Comparison of ENCODE assay signal across 1 cellular context in the genomic region with DNA sequence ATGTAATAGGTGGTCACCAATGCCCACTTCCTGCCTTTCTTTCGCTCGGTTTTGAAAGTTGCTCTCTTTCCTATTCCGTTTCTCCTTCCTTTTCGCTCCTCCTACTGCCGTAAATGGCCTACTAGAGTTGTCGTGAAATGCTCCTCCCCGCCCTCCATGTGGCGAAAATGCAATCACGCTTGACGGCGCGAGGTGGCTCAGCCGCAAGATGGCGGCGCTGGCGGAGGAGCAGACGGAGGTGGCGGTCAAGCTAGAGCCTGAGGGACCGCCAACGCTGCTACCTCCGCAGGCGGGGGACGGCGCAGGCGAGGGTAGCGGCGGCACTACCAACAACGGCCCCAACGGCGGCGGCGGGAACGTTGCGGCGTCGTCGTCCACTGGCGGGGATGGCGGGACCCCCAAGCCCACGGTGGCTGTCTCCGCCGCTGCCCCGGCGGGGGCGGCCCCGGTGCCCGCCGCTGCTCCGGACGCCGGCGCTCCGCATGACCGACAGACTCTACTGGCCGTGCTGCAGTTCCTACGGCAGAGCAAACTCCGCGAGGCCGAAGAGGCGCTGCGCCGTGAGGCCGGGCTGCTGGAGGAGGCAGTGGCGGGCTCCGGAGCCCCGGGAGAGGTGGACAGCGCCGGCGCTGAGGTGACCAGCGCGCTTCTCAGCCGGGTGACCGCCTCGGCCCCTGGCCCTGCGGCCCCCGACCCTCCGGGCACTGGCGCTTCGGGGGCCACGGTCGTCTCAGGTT.
TF ChIP-seq lines count a peak whose summit lies in the region.

A gene (plus strand): TSS at position 195 of the 737 bp plus-strand sequence. CDS start 14 bp downstream, at position 209.

TF ChIP-seq in HEK293, 187 proteins besides CTCF, POLR2A, EP300 and RAD21 (continued from another document and continues in another):
- TF ChIP-seq, protein P1, sequence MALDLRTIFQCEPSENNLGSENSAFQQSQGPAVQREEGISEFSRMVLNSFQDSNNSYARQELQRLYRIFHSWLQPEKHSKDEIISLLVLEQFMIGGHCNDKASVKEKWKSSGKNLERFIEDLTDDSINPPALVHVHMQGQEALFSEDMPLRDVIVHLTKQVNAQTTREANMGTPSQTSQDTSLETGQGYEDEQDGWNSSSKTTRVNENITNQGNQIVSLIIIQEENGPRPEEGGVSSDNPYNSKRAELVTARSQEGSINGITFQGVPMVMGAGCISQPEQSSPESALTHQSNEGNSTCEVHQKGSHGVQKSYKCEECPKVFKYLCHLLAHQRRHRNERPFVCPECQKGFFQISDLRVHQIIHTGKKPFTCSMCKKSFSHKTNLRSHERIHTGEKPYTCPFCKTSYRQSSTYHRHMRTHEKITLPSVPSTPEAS (tag by site-specific recombination; IDR thresholded peaks at IDR 0.05): no peak
- no peak for TF ChIP-seq ZFP69B (tag by site-specific recombination; IDR thresholded peaks at IDR 0.05)
- TF ChIP-seq ZNF677 (tag by site-specific recombination; IDR thresholded peaks at IDR 0.05): peak; percentile 57
- TF ChIP-seq ZNF426 (tag by site-specific recombination; IDR thresholded peaks at IDR 0.05): no peak
- no peak for TF ChIP-seq ZNF837 (tag by site-specific recombination; IDR thresholded peaks at IDR 0.05)
- TF ChIP-seq, protein P2, sequence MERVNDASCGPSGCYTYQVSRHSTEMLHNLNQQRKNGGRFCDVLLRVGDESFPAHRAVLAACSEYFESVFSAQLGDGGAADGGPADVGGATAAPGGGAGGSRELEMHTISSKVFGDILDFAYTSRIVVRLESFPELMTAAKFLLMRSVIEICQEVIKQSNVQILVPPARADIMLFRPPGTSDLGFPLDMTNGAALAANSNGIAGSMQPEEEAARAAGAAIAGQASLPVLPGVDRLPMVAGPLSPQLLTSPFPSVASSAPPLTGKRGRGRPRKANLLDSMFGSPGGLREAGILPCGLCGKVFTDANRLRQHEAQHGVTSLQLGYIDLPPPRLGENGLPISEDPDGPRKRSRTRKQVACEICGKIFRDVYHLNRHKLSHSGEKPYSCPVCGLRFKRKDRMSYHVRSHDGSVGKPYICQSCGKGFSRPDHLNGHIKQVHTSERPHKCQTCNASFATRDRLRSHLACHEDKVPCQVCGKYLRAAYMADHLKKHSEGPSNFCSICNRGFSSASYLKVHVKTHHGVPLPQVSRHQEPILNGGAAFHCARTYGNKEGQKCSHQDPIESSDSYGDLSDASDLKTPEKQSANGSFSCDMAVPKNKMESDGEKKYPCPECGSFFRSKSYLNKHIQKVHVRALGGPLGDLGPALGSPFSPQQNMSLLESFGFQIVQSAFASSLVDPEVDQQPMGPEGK (tag by site-specific recombination; IDR thresholded peaks at IDR 0.05): no peak; the same call in 1 of the 2 replicates
- 0 out of 2 replicates have a peak, but pooled peaks have one; percentile 12 for TF ChIP-seq ZNF184 (tag by site-specific recombination; IDR thresholded peaks at IDR 0.05)
- no peak for TF ChIP-seq ZNF433 (tag by site-specific recombination; IDR thresholded peaks at IDR 0.05; ENCODE audit: low read depth)
- TF ChIP-seq, protein P3, sequence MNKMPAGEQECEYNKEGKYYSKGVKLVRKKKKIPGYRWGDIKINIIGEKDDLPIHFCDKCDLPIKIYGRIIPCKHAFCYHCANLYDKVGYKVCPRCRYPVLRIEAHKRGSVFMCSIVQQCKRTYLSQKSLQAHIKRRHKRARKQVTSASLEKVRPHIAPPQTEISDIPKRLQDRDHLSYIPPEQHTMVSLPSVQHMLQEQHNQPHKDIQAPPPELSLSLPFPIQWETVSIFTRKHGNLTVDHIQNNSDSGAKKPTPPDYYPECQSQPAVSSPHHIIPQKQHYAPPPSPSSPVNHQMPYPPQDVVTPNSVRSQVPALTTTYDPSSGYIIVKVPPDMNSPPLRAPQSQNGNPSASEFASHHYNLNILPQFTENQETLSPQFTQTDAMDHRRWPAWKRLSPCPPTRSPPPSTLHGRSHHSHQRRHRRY (tag by site-specific recombination; IDR thresholded peaks at IDR 0.05): no peak
- TF ChIP-seq KLF8 (tag by site-specific recombination; IDR thresholded peaks at IDR 0.05): peak; percentile 73
- TF ChIP-seq ZNF701 (tag by site-specific recombination; IDR thresholded peaks at IDR 0.05): no peak
- TF ChIP-seq ZNF707 (tag by site-specific recombination; IDR thresholded peaks at IDR 0.05): no peak
- TF ChIP-seq ZNF274 (IDR thresholded peaks at IDR 0.05; ENCODE audit: low read length): no peak
- TF ChIP-seq ZNF274 (tag by site-specific recombination; IDR thresholded peaks at IDR 0.05; ENCODE audit: borderline replicate concordance): no peak
- TF ChIP-seq ZBTB1 (tag by site-specific recombination; IDR thresholded peaks at IDR 0.05): no peak
- peak; percentile 52; the same call in 1 of the 2 replicates for TF ChIP-seq ZNF629 (tag by site-specific recombination; IDR thresholded peaks at IDR 0.05)
- no peak for TF ChIP-seq ZNF169 (tag by site-specific recombination; IDR thresholded peaks at IDR 0.05)
- TF ChIP-seq, protein P4, sequence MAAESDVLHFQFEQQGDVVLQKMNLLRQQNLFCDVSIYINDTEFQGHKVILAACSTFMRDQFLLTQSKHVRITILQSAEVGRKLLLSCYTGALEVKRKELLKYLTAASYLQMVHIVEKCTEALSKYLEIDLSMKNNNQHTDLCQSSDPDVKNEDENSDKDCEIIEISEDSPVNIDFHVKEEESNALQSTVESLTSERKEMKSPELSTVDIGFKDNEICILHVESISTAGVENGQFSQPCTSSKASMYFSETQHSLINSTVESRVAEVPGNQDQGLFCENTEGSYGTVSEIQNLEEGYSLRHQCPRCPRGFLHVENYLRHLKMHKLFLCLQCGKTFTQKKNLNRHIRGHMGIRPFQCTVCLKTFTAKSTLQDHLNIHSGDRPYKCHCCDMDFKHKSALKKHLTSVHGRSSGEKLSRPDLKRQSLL (tag by site-specific recombination; IDR thresholded peaks at IDR 0.05): peak; percentile 38; the same call in 1 of the 2 replicates
- TF ChIP-seq GFI1B (tag by site-specific recombination; IDR thresholded peaks at IDR 0.05): no peak
- TF ChIP-seq ZNF416 (tag by site-specific recombination; IDR thresholded peaks at IDR 0.05): no peak
- TF ChIP-seq ZNF623 (tag by site-specific recombination; IDR thresholded peaks at IDR 0.05): no peak
- TF ChIP-seq, protein P5, sequence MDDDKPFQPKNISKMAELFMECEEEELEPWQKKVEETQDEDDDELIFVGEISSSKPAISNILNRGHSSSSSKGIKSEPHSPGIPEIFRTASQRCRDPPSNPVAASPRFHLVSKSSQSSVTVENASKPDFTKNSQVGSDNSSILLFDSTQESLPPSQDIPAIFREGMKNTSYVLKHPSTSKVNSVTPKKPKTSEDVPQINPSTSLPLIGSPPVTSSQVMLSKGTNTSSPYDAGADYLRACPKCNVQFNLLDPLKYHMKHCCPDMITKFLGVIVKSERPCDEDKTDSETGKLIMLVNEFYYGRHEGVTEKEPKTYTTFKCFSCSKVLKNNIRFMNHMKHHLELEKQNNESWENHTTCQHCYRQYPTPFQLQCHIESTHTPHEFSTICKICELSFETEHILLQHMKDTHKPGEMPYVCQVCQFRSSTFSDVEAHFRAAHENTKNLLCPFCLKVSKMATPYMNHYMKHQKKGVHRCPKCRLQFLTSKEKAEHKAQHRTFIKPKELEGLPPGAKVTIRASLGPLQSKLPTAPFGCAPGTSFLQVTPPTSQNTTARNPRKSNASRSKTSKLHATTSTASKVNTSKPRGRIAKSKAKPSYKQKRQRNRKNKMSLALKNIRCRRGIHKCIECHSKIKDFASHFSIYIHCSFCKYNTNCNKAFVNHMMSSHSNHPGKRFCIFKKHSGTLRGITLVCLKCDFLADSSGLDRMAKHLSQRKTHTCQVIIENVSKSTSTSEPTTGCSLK (tag by site-specific recombination; IDR thresholded peaks at IDR 0.05): no peak
- no peak for TF ChIP-seq ZNF596 (tag by site-specific recombination; IDR thresholded peaks at IDR 0.05)
- peak; percentile 87 for TF ChIP-seq KLF16 (tag by site-specific recombination; IDR thresholded peaks at IDR 0.05)
- no peak for TF ChIP-seq SCRT2 (tag by site-specific recombination; IDR thresholded peaks at IDR 0.05)
- TF ChIP-seq ZSCAN16 (tag by site-specific recombination; IDR thresholded peaks at IDR 0.05): no peak
- no peak for TF ChIP-seq ZNF266 (tag by site-specific recombination; IDR thresholded peaks at IDR 0.05; ENCODE audit: low read depth)
- TF ChIP-seq, protein P6, sequence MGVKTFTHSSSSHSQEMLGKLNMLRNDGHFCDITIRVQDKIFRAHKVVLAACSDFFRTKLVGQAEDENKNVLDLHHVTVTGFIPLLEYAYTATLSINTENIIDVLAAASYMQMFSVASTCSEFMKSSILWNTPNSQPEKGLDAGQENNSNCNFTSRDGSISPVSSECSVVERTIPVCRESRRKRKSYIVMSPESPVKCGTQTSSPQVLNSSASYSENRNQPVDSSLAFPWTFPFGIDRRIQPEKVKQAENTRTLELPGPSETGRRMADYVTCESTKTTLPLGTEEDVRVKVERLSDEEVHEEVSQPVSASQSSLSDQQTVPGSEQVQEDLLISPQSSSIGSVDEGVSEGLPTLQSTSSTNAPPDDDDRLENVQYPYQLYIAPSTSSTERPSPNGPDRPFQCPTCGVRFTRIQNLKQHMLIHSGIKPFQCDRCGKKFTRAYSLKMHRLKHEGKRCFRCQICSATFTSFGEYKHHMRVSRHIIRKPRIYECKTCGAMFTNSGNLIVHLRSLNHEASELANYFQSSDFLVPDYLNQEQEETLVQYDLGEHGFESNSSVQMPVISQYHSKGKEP (tag by site-specific recombination; IDR thresholded peaks at IDR 0.05): no peak
- peak; percentile 52 for TF ChIP-seq ZNF660 (tag by site-specific recombination; IDR thresholded peaks at IDR 0.05)
- no peak; the same call in 1 of the 2 replicates for TF ChIP-seq ZNF776 (tag by site-specific recombination; IDR thresholded peaks at IDR 0.05; ENCODE audit: borderline replicate concordance)
- no peak for TF ChIP-seq ZNF571 (tag by site-specific recombination; IDR thresholded peaks at IDR 0.05)
- TF ChIP-seq ZNF544 (tag by site-specific recombination; IDR thresholded peaks at IDR 0.05): no peak
- TF ChIP-seq, protein P7, sequence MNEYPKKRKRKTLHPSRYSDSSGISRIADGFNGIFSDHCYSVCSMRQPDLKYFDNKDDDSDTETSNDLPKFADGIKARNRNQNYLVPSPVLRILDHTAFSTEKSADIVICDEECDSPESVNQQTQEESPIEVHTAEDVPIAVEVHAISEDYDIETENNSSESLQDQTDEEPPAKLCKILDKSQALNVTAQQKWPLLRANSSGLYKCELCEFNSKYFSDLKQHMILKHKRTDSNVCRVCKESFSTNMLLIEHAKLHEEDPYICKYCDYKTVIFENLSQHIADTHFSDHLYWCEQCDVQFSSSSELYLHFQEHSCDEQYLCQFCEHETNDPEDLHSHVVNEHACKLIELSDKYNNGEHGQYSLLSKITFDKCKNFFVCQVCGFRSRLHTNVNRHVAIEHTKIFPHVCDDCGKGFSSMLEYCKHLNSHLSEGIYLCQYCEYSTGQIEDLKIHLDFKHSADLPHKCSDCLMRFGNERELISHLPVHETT (tag by site-specific recombination; IDR thresholded peaks at IDR 0.05): peak; percentile 87
- peak; percentile 54 for TF ChIP-seq ZBTB7A (tag by site-specific recombination; IDR thresholded peaks at IDR 0.05; ENCODE audit: low read depth)
- TF ChIP-seq ZNF23 (tag by site-specific recombination; IDR thresholded peaks at IDR 0.05; ENCODE audit: borderline replicate concordance): no peak
- TF ChIP-seq ZNF350 (tag by site-specific recombination; IDR thresholded peaks at IDR 0.05): no peak
- TF ChIP-seq ZNF292 (tag by site-specific recombination; IDR thresholded peaks at IDR 0.05; ENCODE audit: borderline replicate concordance, low read depth): no peak
- no peak for TF ChIP-seq ZNF530 (tag by site-specific recombination; IDR thresholded peaks at IDR 0.05; ENCODE audit: low read depth)
- TF ChIP-seq MYNN (tag by site-specific recombination; IDR thresholded peaks at IDR 0.05; ENCODE audit: borderline replicate concordance): no peak
- TF ChIP-seq, protein P8, sequence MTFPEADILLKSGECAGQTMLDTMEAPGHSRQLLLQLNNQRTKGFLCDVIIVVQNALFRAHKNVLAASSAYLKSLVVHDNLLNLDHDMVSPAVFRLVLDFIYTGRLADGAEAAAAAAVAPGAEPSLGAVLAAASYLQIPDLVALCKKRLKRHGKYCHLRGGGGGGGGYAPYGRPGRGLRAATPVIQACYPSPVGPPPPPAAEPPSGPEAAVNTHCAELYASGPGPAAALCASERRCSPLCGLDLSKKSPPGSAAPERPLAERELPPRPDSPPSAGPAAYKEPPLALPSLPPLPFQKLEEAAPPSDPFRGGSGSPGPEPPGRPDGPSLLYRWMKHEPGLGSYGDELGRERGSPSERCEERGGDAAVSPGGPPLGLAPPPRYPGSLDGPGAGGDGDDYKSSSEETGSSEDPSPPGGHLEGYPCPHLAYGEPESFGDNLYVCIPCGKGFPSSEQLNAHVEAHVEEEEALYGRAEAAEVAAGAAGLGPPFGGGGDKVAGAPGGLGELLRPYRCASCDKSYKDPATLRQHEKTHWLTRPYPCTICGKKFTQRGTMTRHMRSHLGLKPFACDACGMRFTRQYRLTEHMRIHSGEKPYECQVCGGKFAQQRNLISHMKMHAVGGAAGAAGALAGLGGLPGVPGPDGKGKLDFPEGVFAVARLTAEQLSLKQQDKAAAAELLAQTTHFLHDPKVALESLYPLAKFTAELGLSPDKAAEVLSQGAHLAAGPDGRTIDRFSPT (tag by site-specific recombination; IDR thresholded peaks at IDR 0.05): no peak; the same call in 1 of the 2 replicates
- TF ChIP-seq YY2 (tag by site-specific recombination; IDR thresholded peaks at IDR 0.05): peak; percentile 98
- peak; percentile 75; the same call in 1 of the 2 replicates for TF ChIP-seq TRIM28 (IDR thresholded peaks at IDR 0.05; ENCODE audit: borderline replicate concordance, low read length)
- TF ChIP-seq, protein P9, sequence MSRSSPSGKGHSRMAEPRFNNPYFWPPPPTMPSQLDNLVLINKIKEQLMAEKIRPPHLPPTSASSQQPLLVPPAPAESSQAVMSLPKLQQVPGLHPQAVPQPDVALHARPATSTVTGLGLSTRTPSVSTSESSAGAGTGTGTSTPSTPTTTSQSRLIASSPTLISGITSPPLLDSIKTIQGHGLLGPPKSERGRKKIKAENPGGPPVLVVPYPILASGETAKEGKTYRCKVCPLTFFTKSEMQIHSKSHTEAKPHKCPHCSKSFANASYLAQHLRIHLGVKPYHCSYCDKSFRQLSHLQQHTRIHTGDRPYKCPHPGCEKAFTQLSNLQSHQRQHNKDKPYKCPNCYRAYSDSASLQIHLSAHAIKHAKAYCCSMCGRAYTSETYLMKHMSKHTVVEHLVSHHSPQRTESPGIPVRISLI (tag by site-specific recombination; IDR thresholded peaks at IDR 0.05): no peak
- TF ChIP-seq ZNF514 (tag by site-specific recombination; IDR thresholded peaks at IDR 0.05): no peak
- TF ChIP-seq, protein P10, sequence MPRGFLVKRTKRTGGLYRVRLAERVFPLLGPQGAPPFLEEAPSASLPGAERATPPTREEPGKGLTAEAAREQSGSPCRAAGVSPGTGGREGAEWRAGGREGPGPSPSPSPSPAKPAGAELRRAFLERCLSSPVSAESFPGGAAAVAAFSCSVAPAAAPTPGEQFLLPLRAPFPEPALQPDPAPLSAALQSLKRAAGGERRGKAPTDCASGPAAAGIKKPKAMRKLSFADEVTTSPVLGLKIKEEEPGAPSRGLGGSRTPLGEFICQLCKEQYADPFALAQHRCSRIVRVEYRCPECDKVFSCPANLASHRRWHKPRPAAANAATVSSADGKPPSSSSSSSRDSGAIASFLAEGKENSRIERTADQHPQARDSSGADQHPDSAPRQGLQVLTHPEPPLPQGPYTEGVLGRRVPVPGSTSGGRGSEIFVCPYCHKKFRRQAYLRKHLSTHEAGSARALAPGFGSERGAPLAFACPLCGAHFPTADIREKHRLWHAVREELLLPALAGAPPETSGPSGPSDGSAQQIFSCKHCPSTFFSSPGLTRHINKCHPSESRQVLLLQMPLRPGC (tag by site-specific recombination; IDR thresholded peaks at IDR 0.05): no peak
- TF ChIP-seq ZNF501 (tag by site-specific recombination; IDR thresholded peaks at IDR 0.05): peak; percentile 71; the same call in 1 of the 2 replicates
- no peak for TF ChIP-seq MEIS1 (CRISPR knock-in tag; IDR thresholded peaks at IDR 0.05; ENCODE audit: borderline replicate concordance)
